Comparison of ENCODE assay signal across 11 cellular contexts in the genomic region with DNA sequence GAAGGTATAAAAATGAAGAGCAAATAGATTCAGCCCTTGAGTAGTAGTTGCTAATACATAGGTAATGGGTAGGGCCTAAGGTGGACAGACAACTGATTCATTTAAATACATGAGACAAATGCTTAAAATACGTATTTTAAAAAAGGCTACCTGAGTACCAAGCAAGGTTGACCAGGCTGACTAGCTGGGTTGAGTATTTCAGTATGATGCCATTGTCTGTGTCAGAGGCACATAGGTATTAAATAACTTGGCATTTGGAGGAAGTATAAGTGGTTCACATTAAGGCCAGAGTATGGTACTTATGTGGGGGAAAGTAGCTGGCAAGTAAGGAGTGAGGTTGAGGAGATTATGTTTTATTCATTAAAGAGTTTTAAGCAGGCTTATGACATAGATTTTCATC. TPM values are rescaled to one million over a fixed set of nuclear protein-coding genes. Genes with fewer than 3 reads are reported as not detected.
A peak's percentile ranks its signal among the peaks of the same experiment; 100 is the strongest.
DNase-seq lines count a peak whose midpoint lies in the region; ATAC-seq and TF ChIP-seq lines count a peak whose summit lies in the region.
"Had no signal": no experiment of that assay in that cellular context is flagged by ENCODE, and none has a peak within 500 bp of the region (broad histone marks: within the 10 kb centered on the region; RNA-seq: fewer than 3 reads in every experiment).

No MANE protein-coding gene starts in this region.

- H3K27ac Mint-ChIP-seq in T-helper 2 cell treated with Interferon-gamma antibody and Interleukin-4, amounts not matched to agents 5 μg/mL and 100 μg/mL, for 36 hours, result peak overlapping the region; percentile 58
- H3K27ac Mint-ChIP-seq in activated T-helper 1 cell treated with anti-CD3 and anti-CD28 coated beads, Interleukin-12 subunit alpha, Interleukin-12 subunit beta, Interleukin-2, Interleukin-4 antibody, amounts not matched to agents 30 ng/mL and 10 ng/mL and 1 ng/mL, durations not matched to agents 14 hours and 24 hours and 36 hours, result peak overlapping the region; percentile 69
- H3K27ac Mint-ChIP-seq in progenitor cell of endocrine pancreas, result peak overlapping the region; percentile 18
- no peak overlapping the region for H3K27ac Mint-ChIP-seq in glutamatergic neuron (ENCODE audit: unreplicated experiment)
- H3K27ac Mint-ChIP-seq in neural progenitor cell, result no peak overlapping the region

- peaks cover 6% of the 10 kb centered on the region for H3K4me1 ChIP-seq in neural progenitor cell

- H4K20me1 ChIP-seq in neural progenitor cell (ENCODE audit: low read depth), result peaks cover 6% of the 10 kb centered on the region

- H3K27me3 Mint-ChIP-seq in T-helper 2 cell treated with Interferon-gamma antibody and Interleukin-4, amounts not matched to agents 5 μg/mL and 100 μg/mL, for 36 hours (ENCODE audit: low read depth), result no peaks in the 10 kb centered on the region
- no peaks in the 10 kb centered on the region for H3K27me3 Mint-ChIP-seq in activated T-helper 1 cell treated with anti-CD3 and anti-CD28 coated beads, Interleukin-12 subunit alpha, Interleukin-12 subunit beta, Interleukin-2, Interleukin-4 antibody, amounts not matched to agents 30 ng/mL and 10 ng/mL and 1 ng/mL, durations not matched to agents 14 hours and 24 hours and 36 hours (ENCODE audit: insufficient read depth)
- H3K27me3 Mint-ChIP-seq in progenitor cell of endocrine pancreas, result no peaks in the 10 kb centered on the region
- H3K27me3 Mint-ChIP-seq in glutamatergic neuron (ENCODE audit: unreplicated experiment), result peaks cover 1% of the 10 kb centered on the region
- no peaks in the 10 kb centered on the region for H3K27me3 Mint-ChIP-seq in neural progenitor cell (ENCODE audit: insufficient read depth, low read depth)

- intact Hi-C loops in activated T-helper 1 cell treated with anti-CD3 and anti-CD28 coated beads, Interleukin-12 subunit alpha, Interleukin-12 subunit beta, Interleukin-2, Interleukin-4 antibody, amounts not matched to agents 30 ng/mL and 10 ng/mL and 1 ng/mL, durations not matched to agents 14 hours and 24 hours and 36 hours (cut with micrococcal nuclease), result no loop called here

- no peak overlapping the region for H2AFZ ChIP-seq in neural progenitor cell (replicated peaks)

- peak overlapping the region; percentile 41 for H3K4me3 Mint-ChIP-seq in T-helper 2 cell treated with Interferon-gamma antibody and Interleukin-4, amounts not matched to agents 5 μg/mL and 100 μg/mL, for 36 hours
- H3K4me3 Mint-ChIP-seq in activated T-helper 1 cell treated with anti-CD3 and anti-CD28 coated beads, Interleukin-12 subunit alpha, Interleukin-12 subunit beta, Interleukin-2, Interleukin-4 antibody, amounts not matched to agents 30 ng/mL and 10 ng/mL and 1 ng/mL, durations not matched to agents 14 hours and 24 hours and 36 hours, result no peak overlapping the region
- H3K4me3 Mint-ChIP-seq in progenitor cell of endocrine pancreas (ENCODE audit: low read depth) (no peak overlapping the region), glutamatergic neuron (ENCODE audit: unreplicated experiment) (no peak overlapping the region), neural progenitor cell (no peak overlapping the region)

- peak; percentile 11 for ATAC-seq in HG02885 (IDR thresholded peaks at IDR 0.05; ENCODE audit: poor library complexity, unreplicated experiment)

- no peaks in the 10 kb centered on the region for H3F3A ChIP-seq in neural progenitor cell (ENCODE audit: low read depth)

- no peak for DNase-seq in T-helper 2 cell treated with Interferon-gamma antibody and Interleukin-4, amounts not matched to agents 5 μg/mL and 100 μg/mL, for 36 hours (ENCODE audit: low spot score)
- DNase-seq in T-helper 2 cell (no peak), progenitor cell of endocrine pancreas (ENCODE audit: low spot score, unreplicated experiment) (no peak), activated gamma-delta T cell treated with Interleukin-2 at 50 U/mL for 16 hours (no peak), glutamatergic neuron (no peak), neural progenitor cell (ENCODE audit: low spot score) (no peak)
- no peak for DNase-seq in activated T-helper 1 cell treated with anti-CD3 and anti-CD28 coated beads, Interleukin-12 subunit alpha, Interleukin-12 subunit beta, Interleukin-2, Interleukin-4 antibody, amounts not matched to agents 30 ng/mL and 10 ng/mL and 1 ng/mL, durations not matched to agents 14 hours and 24 hours and 36 hours (ENCODE audit: low spot score)
- DNase-seq: NCI-H524 had no signal

- H3K4me1 Mint-ChIP-seq in T-helper 2 cell treated with Interferon-gamma antibody and Interleukin-4, amounts not matched to agents 5 μg/mL and 100 μg/mL, for 36 hours (ENCODE audit: low read depth), result peaks cover 75% of the 10 kb centered on the region
- H3K4me1 Mint-ChIP-seq in activated T-helper 1 cell treated with anti-CD3 and anti-CD28 coated beads, Interleukin-12 subunit alpha, Interleukin-12 subunit beta, Interleukin-2, Interleukin-4 antibody, amounts not matched to agents 30 ng/mL and 10 ng/mL and 1 ng/mL, durations not matched to agents 14 hours and 24 hours and 36 hours (ENCODE audit: low read depth), result peaks cover 87% of the 10 kb centered on the region
- peaks cover 37% of the 10 kb centered on the region for H3K4me1 Mint-ChIP-seq in progenitor cell of endocrine pancreas (ENCODE audit: low read depth)
- peaks cover 33% of the 10 kb centered on the region for H3K4me1 Mint-ChIP-seq in glutamatergic neuron (ENCODE audit: low read depth, unreplicated experiment)
- H3K4me1 Mint-ChIP-seq in neural progenitor cell, result no peaks in the 10 kb centered on the region

- no peak overlapping the region for H3K9ac ChIP-seq in neural progenitor cell

- no peaks in the 10 kb centered on the region for H3K36me3 ChIP-seq in neural progenitor cell

- no peak overlapping the region for H3K4me3 ChIP-seq in neural progenitor cell
- H3K4me3 ChIP-seq: A549, skin epidermis had no signal

- H3K27ac ChIP-seq in neural progenitor cell, result no peak overlapping the region
- H3K27ac ChIP-seq: A549 had no signal

- H3K9me3 ChIP-seq in neural progenitor cell (ENCODE audit: low read depth), result no peaks in the 10 kb centered on the region
- H3K9me3 ChIP-seq: A549 had no signal

- H3K79me2 ChIP-seq in neural progenitor cell (ENCODE audit: low read depth), result peaks cover 80% of the 10 kb centered on the region

- TF ChIP-seq CTCF in progenitor cell of endocrine pancreas (IDR thresholded peaks at IDR 0.05; ENCODE audit: unreplicated experiment), result no peak
- no peak for TF ChIP-seq CTCF in glutamatergic neuron (IDR thresholded peaks at IDR 0.05; ENCODE audit: partially characterized antibody, unreplicated experiment)
- no peak for TF ChIP-seq CTCF in neural progenitor cell (IDR thresholded peaks at IDR 0.05)

- no peaks in the 10 kb centered on the region for H3K9me3 Mint-ChIP-seq in T-helper 2 cell treated with Interferon-gamma antibody and Interleukin-4, amounts not matched to agents 5 μg/mL and 100 μg/mL, for 36 hours
- H3K9me3 Mint-ChIP-seq in activated T-helper 1 cell treated with anti-CD3 and anti-CD28 coated beads, Interleukin-12 subunit alpha, Interleukin-12 subunit beta, Interleukin-2, Interleukin-4 antibody, amounts not matched to agents 30 ng/mL and 10 ng/mL and 1 ng/mL, durations not matched to agents 14 hours and 24 hours and 36 hours, result no peaks in the 10 kb centered on the region
- H3K9me3 Mint-ChIP-seq in progenitor cell of endocrine pancreas (ENCODE audit: low read depth) (no peaks in the 10 kb centered on the region), glutamatergic neuron (ENCODE audit: unreplicated experiment) (no peaks in the 10 kb centered on the region), neural progenitor cell (peaks cover 12% of the 10 kb centered on the region)

- peaks cover 4% of the 10 kb centered on the region for H3K36me3 Mint-ChIP-seq in T-helper 2 cell treated with Interferon-gamma antibody and Interleukin-4, amounts not matched to agents 5 μg/mL and 100 μg/mL, for 36 hours (ENCODE audit: low read depth)
- H3K36me3 Mint-ChIP-seq in activated T-helper 1 cell treated with anti-CD3 and anti-CD28 coated beads, Interleukin-12 subunit alpha, Interleukin-12 subunit beta, Interleukin-2, Interleukin-4 antibody, amounts not matched to agents 30 ng/mL and 10 ng/mL and 1 ng/mL, durations not matched to agents 14 hours and 24 hours and 36 hours (ENCODE audit: low read depth), result peaks cover 5% of the 10 kb centered on the region
- H3K36me3 Mint-ChIP-seq in progenitor cell of endocrine pancreas (ENCODE audit: insufficient read depth), result no peaks in the 10 kb centered on the region
- no peaks in the 10 kb centered on the region for H3K36me3 Mint-ChIP-seq in glutamatergic neuron (ENCODE audit: unreplicated experiment)
- H3K36me3 Mint-ChIP-seq in neural progenitor cell, result peaks cover 2% of the 10 kb centered on the region

- H3K27me3 ChIP-seq in neural progenitor cell, result no peaks in the 10 kb centered on the region

- no peak overlapping the region for H3K4me2 ChIP-seq in neural progenitor cell
- H3K4me2 ChIP-seq: A549 had no signal

RNA-seq across cellular contexts. Expression of a gene that starts 19.4 kb away (rescaled TPM):
- total RNA-seq in activated T-helper 1 cell treated with anti-CD3 and anti-CD28 coated beads, Interleukin-12 subunit alpha, Interleukin-12 subunit beta, Interleukin-2, Interleukin-4 antibody, amounts not matched to agents 30 ng/mL and 10 ng/mL and 1 ng/mL, durations not matched to agents 14 hours and 24 hours and 36 hours, result 69.3 and 71.8 TPM in 2 replicates
- total RNA-seq in progenitor cell of endocrine pancreas (23.4 and 25.9 TPM in 2 replicates), glutamatergic neuron (ENCODE audit: unreplicated experiment) (11.5 TPM), neural progenitor cell (ENCODE audit: low replicate concordance) (20.7 and 34.7 TPM in 2 replicates)

Comparison
In these comparisons a context has a peak if more than half of its experiments do, and no peak if none do; other contexts are left out.
1. H3K27ac Mint-ChIP-seq: peak in T-helper 2 cell treated with Interferon-gamma antibody and Interleukin-4, amounts not matched to agents 5 μg/mL and 100 μg/mL, for 36 hours (single experiment), activated T-helper 1 cell treated with anti-CD3 and anti-CD28 coated beads, Interleukin-12 subunit alpha, Interleukin-12 subunit beta, Interleukin-2, Interleukin-4 antibody, amounts not matched to agents 30 ng/mL and 10 ng/mL and 1 ng/mL, durations not matched to agents 14 hours and 24 hours and 36 hours (single experiment) and progenitor cell of endocrine pancreas (single experiment); none in glutamatergic neuron (single experiment) and neural progenitor cell (single experiment).